Comparison of ENCODE assay signal across 8 cellular contexts in genomic region chr1:116268211-116268610, GRCh38.
A peak's percentile ranks its signal among the peaks of the same experiment; 100 is the strongest.
DNase-seq lines count a peak whose midpoint lies in the region; ATAC-seq, FAIRE-seq and TF ChIP-seq lines count a peak whose summit lies in the region.

No MANE protein-coding gene starts in this region.

- H3K36me3 Mint-ChIP-seq in T-helper 17 cell (ENCODE audit: low read depth) = peaks cover under 1% of the 10 kb centered on the region

- H3K4me2 ChIP-seq in PC-3 (ENCODE audit: low read length) = no peak overlapping the region

- intact Hi-C loops in PC-3 (cut with micrococcal nuclease) = no loop called here

- TF ChIP-seq CTCF in PC-3 (conservative IDR thresholded peaks at IDR 0.05; ENCODE audit: low read depth, low read length) = no peak
- no peak for TF ChIP-seq CTCF in GM10266 (IDR thresholded peaks at IDR 0.05; ENCODE audit: control insufficient read depth, insufficient read depth, low read depth, missing control alignments)

- H3K27ac Mint-ChIP-seq in T-helper 17 cell = no peak overlapping the region

- no peaks in the 10 kb centered on the region for H3K9me3 ChIP-seq in PC-3 (ENCODE audit: low read length)
- no peaks in the 10 kb centered on the region for H3K9me3 ChIP-seq in T-helper 17 cell (ENCODE audit: control insufficient read depth, low read length, poor library complexity, severe bottlenecking)

- peaks cover 7% of the 10 kb centered on the region for H3K4me1 Mint-ChIP-seq in T-helper 17 cell

- FAIRE-seq in urothelium cell line (lab: Jason Lieb, UNC) = peak; percentile 94

- no peak overlapping the region for H3K9ac ChIP-seq in PC-3 (ENCODE audit: low read length)

- BruUV-seq in PC-3 (replicated peaks; lab: Mats Ljungman, UMichigan) = no TSS peak

- no peak overlapping the region for H2AFZ ChIP-seq in PC-3 (ENCODE audit: low read length)

- peaks cover 4% of the 10 kb centered on the region; the same call in 1 of the 2 replicates for H3K4me1 ChIP-seq in PC-3 (ENCODE audit: insufficient read depth, low read length)

- H3K27me3 Mint-ChIP-seq in T-helper 17 cell = no peaks in the 10 kb centered on the region

- H4K20me1 ChIP-seq in PC-3 (ENCODE audit: low read length) = no peaks in the 10 kb centered on the region

- no peaks in the 10 kb centered on the region for H3K9me2 ChIP-seq in PC-3 (replicated peaks; ENCODE audit: low read length)

- H3K4me3 ChIP-seq in PC-3 (ENCODE audit: low read length) = no peak overlapping the region

- POLR2A ChIA-PET in PC-3 (lab: Charles Lee; ENCODE audit: unreplicated experiment) = no interaction called here

- H3K4me3 Mint-ChIP-seq in T-helper 17 cell = no peak overlapping the region

- ATAC-seq in PC-3 (no peak), T-helper 17 cell (no peak)

- H3K36me3 ChIP-seq in PC-3 (ENCODE audit: low read depth, low read length) = no peaks in the 10 kb centered on the region

- no peak overlapping the region for H3K27ac ChIP-seq in PC-3 (ENCODE audit: low read length)

- CTCF ChIA-PET in PC-3 (lab: Charles Lee) = no interaction called here

- DNase-seq in stimulated activated CD4-positive, alpha-beta T cell treated with anti-CD3 and anti-CD28 coated beads, Interleukin-15, amount 100 ng/mL, for 24 hours = peak; percentile 21
- no peak for DNase-seq in stimulated activated CD4-positive, alpha-beta T cell treated with anti-CD3 and anti-CD28 coated beads, Interleukin-12 subunit alpha, Interleukin-12 subunit beta, amount 100 ng/mL, for 4 hours
- DNase-seq in PC-3 = peak; percentile 83
- DNase-seq in fibroblast of the conjunctiva (ENCODE audit: low read depth) = peak; percentile 17
- peak; percentile 85 for DNase-seq in urothelium cell line (ENCODE audit: low spot score)
- no peak for DNase-seq in SW 1271 (lab: John Stamatoyannopoulos, UW)
- DNase-seq in GM10266 (ENCODE audit: extremely low spot score) = no peak
- no peak for DNase-seq in T-helper 17 cell

- H3K79me2 ChIP-seq in PC-3 (ENCODE audit: low read length) = no peaks in the 10 kb centered on the region

- H3K27me3 ChIP-seq in PC-3 (ENCODE audit: low read length) = no peaks in the 10 kb centered on the region

- H3F3A ChIP-seq in PC-3 (ENCODE audit: low read length, unreplicated experiment) = no peaks in the 10 kb centered on the region

Comparison
In these comparisons a context has a peak if more than half of its experiments do, and no peak if none do; other contexts are left out.
1. DNase-seq: peak in stimulated activated CD4-positive, alpha-beta T cell treated with anti-CD3 and anti-CD28 coated beads, Interleukin-15, amount 100 ng/mL, for 24 hours (single experiment), PC-3 (single experiment), fibroblast of the conjunctiva (single experiment) and urothelium cell line (single experiment); none in stimulated activated CD4-positive, alpha-beta T cell treated with anti-CD3 and anti-CD28 coated beads, Interleukin-12 subunit alpha, Interleukin-12 subunit beta, amount 100 ng/mL, for 4 hours (single experiment), SW 1271 (0 of 2), GM10266 (single experiment) and T-helper 17 cell (0 of 3).